Comparison of ENCODE assay signal across 8 cellular contexts in the genomic region with DNA sequence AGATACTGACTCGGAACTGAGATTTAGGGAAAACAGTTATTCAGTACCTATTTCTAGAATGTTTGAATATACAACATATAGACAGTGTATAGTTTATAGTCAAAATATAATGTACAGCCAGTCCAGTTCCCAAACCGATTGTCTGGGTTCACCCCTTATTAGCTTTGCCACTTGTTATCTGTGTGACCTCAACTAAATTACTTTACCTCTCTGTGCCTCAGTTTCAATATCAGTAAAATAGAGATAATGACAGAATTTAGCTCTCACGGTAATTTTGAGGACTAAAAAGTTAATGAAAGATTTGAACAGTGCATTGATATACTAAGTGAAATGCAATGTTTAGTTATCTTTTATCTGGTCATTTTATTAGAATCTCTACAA. TPM values are rescaled to one million over a fixed set of nuclear protein-coding genes. Genes with fewer than 3 reads are reported as not detected.
A peak's percentile ranks its signal among the peaks of the same experiment; 100 is the strongest.
DNase-seq lines count a peak whose midpoint lies in the region; ATAC-seq and TF ChIP-seq lines count a peak whose summit lies in the region.

No MANE protein-coding gene starts in this region.

- BruUV-seq in Calu3 (replicated peaks; lab: Mats Ljungman, UMichigan) (no TSS peak), Panc1 (replicated peaks; lab: Mats Ljungman, UMichigan) (TSS peak; percentile 86)

- no peak overlapping the region for H2BK120ac ChIP-seq in trophoblast cell (ENCODE audit: insufficient read depth, low read length, poor library complexity)

- no peak overlapping the region for H3K4ac ChIP-seq in trophoblast cell (ENCODE audit: low read depth, low read length)

- no peaks in the 10 kb centered on the region for H3K9me3 Mint-ChIP-seq in Calu3 (ENCODE audit: low read depth, unreplicated experiment)

- no peak overlapping the region for H2AFZ ChIP-seq in trophoblast cell (ENCODE audit: insufficient read depth, low read length, poor library complexity)

- H3K4me2 ChIP-seq in trophoblast cell (ENCODE audit: low read length): peak overlapping the region; percentile 80

- H3K79me1 ChIP-seq in trophoblast cell (ENCODE audit: low read length): peaks cover 6% of the 10 kb centered on the region

- no peak overlapping the region for H4K12ac ChIP-seq in trophoblast cell (ENCODE audit: low read depth, low read length)

- no peaks in the 10 kb centered on the region for H3K27me3 Mint-ChIP-seq in Calu3 (ENCODE audit: unreplicated experiment)

- H3K36me3 ChIP-seq in Panc1 (ENCODE audit: control insufficient read depth, insufficient read depth, low read length) (peaks cover 15% of the 10 kb centered on the region), trophoblast cell (ENCODE audit: control insufficient read depth in 1 of 2, insufficient read depth in 2 of 2, low read length in 2 of 2) (peaks cover 0 to 3% of the 10 kb centered on the region in 2 experiments)

- ATAC-seq in Panc1: no peak
- no peak for ATAC-seq in HG02840 (IDR thresholded peaks at IDR 0.05; ENCODE audit: low FRiP score, unreplicated experiment)
- no peak for ATAC-seq in GM21526 (IDR thresholded peaks at IDR 0.05; ENCODE audit: low FRiP score, unreplicated experiment)

- H3K4me1 Mint-ChIP-seq in Calu3 (ENCODE audit: low read depth, unreplicated experiment): peaks cover 23% of the 10 kb centered on the region

- DNase-seq in Calu3: no peak
- DNase-seq in Panc1 (ENCODE audit: low read depth, low spot score): no peak
- no peak for DNase-seq in epithelial cell of esophagus (ENCODE audit: low read depth)
- no peak for DNase-seq in trophoblast cell
- no peak for DNase-seq in NCI-H2107 (lab: John Stamatoyannopoulos, UW)
- no peak for DNase-seq in NCI-H748 (lab: John Stamatoyannopoulos, UW; ENCODE audit: unreplicated experiment)

- H3K27ac ChIP-seq in Panc1 (ENCODE audit: low read length) (peak overlapping the region; percentile 96), trophoblast cell (ENCODE audit: low read depth, low read length) (no peak overlapping the region)

- CTCF ChIA-PET in Calu3 (lab: Charles Lee): interaction anchor here (1.3 kb wide), 1 partner anchor 46 kb away, joined by 4 read pairs; no protein-coding TSS in a partner anchor
- CTCF ChIA-PET in Panc1 (lab: Charles Lee): no interaction called here

- no peak overlapping the region for H4K8ac ChIP-seq in trophoblast cell (ENCODE audit: low read depth, low read length)

- intact Hi-C loops in Calu3 (cut with micrococcal nuclease; ENCODE audit: unreplicated experiment) (no loop called here), Panc1 (cut with micrococcal nuclease; ENCODE audit: unreplicated experiment) (no loop called here)

- WGBS in trophoblast cell (ENCODE audit: extremely low coverage, insufficient coverage, insufficient read length): no CpG with 5 or more reads among the region's 3 CpGs

- peaks cover 37% of the 10 kb centered on the region for H3K36me3 Mint-ChIP-seq in Calu3 (ENCODE audit: insufficient read depth, unreplicated experiment)

- no peaks in the 10 kb centered on the region for H3K9me3 ChIP-seq in Panc1 (ENCODE audit: control insufficient read depth, insufficient read depth, low read depth, low read length)
- H3K9me3 ChIP-seq in trophoblast cell (ENCODE audit: insufficient read depth, low read depth, low read length): no peaks in the 10 kb centered on the region

- in situ Hi-C loops in Panc1 (cut with HindIII; ENCODE audit: low pct_unique_long_range_greater_than_20kb, low sequenced_read_pairs): no loop called here

- H3K27ac Mint-ChIP-seq in Calu3 (ENCODE audit: unreplicated experiment): peak overlapping the region; percentile 92

- peak overlapping the region; percentile 83 for H3K4me3 Mint-ChIP-seq in Calu3 (ENCODE audit: low read depth, unreplicated experiment)

- no peak overlapping the region for H2AK5ac ChIP-seq in trophoblast cell (ENCODE audit: low read length)

- H3K27me3 ChIP-seq in Panc1 (ENCODE audit: control insufficient read depth, insufficient read depth, low read length): no peaks in the 10 kb centered on the region
- no peaks in the 10 kb centered on the region for H3K27me3 ChIP-seq in trophoblast cell (ENCODE audit: insufficient read depth, low read length)

- H3K4me1 ChIP-seq in Panc1 (ENCODE audit: control insufficient read depth, insufficient read depth, low read length): peaks cover 17% of the 10 kb centered on the region
- no peaks in the 10 kb centered on the region for H3K4me1 ChIP-seq in trophoblast cell (ENCODE audit: control insufficient read depth in 1 of 2, insufficient read depth in 2 of 2, low read length in 2 of 2)

- H3K14ac ChIP-seq in trophoblast cell (ENCODE audit: low read length): no peak overlapping the region

- no peak overlapping the region for H4K91ac ChIP-seq in trophoblast cell (ENCODE audit: low read depth, low read length)

- no peak overlapping the region for H2BK12ac ChIP-seq in trophoblast cell (ENCODE audit: low read length)

- H3K4me3 ChIP-seq in Panc1 (ENCODE audit: low read depth in 2 of 2, low read length in 2 of 2): peak overlapping the region; percentile 96 to 97
- H3K4me3 ChIP-seq in epithelial cell of esophagus (ENCODE audit: low read length): peak overlapping the region; percentile 99
- H3K4me3 ChIP-seq in trophoblast cell (ENCODE audit: low read depth, low read length): no peak overlapping the region

- no peak overlapping the region for H3K18ac ChIP-seq in trophoblast cell (ENCODE audit: low read length)

- peaks cover 6% of the 10 kb centered on the region for H3K79me2 ChIP-seq in trophoblast cell (ENCODE audit: control insufficient read depth, insufficient read depth, low read length, poor library complexity)

- TF ChIP-seq CTCF in Calu3 (IDR thresholded peaks at IDR 0.05; ENCODE audit: unreplicated experiment) (no peak), Panc1 (IDR thresholded peaks at IDR 0.05) (no peak), epithelial cell of esophagus (IDR thresholded peaks at IDR 0.05; ENCODE audit: insufficient read depth, low read depth, low read length, missing control alignments) (no peak)

- H2BK5ac ChIP-seq in trophoblast cell (ENCODE audit: low read depth, low read length, poor library complexity): no peak overlapping the region

- H3K23ac ChIP-seq in trophoblast cell (ENCODE audit: low read length): no peak overlapping the region

- POLR2A ChIA-PET in Panc1 (lab: Charles Lee): no interaction called here

- no peak overlapping the region for H3K9ac ChIP-seq in trophoblast cell (ENCODE audit: low read length)

RNA-seq across cellular contexts. Expression of gene RIOK3, which starts 0.8 kb away (rescaled TPM):
- total RNA-seq in Calu3 (2022) (91.1 and 96.7 TPM in 2 replicates), Panc1 (2021; ENCODE audit: unreplicated experiment) (74.7 TPM)
- polyA plus RNA-seq in Panc1 (2012; ENCODE audit: insufficient read length): 44.8 TPM
- 41.2 and 42.7 TPM in 2 replicates for polyA plus RNA-seq in trophoblast cell (2013)

RNA-seq across cellular contexts. Expression of gene RMC1, which starts 51.0 kb away (rescaled TPM):
- 31.0 and 33.7 TPM in 2 replicates for total RNA-seq in Calu3 (2022)
- 57.4 TPM for total RNA-seq in Panc1 (2021; ENCODE audit: unreplicated experiment)
- 34.1 TPM for polyA plus RNA-seq in Panc1 (2012; ENCODE audit: insufficient read length)
- polyA plus RNA-seq in trophoblast cell (2013): 29.1 and 31.9 TPM in 2 replicates
